Comparison of ENCODE assay signal across 1 cellular context in genomic region chr4:141126769-141127168, GRCh38.
TF ChIP-seq lines count a peak whose summit lies in the region.

No MANE protein-coding gene starts in this region.

TF ChIP-seq in SK-N-SH, 30 proteins besides CTCF, POLR2A, EP300 and RAD21 (continued from another document):
- TF ChIP-seq GATA2 (CRISPR knock-in tag; IDR thresholded peaks at IDR 0.05) = no peak
- TF ChIP-seq NRF1 (IDR thresholded peaks at IDR 0.05; ENCODE audit: low read depth, low read length) = no peak
- no peak for TF ChIP-seq POLR2AphosphoS5 (IDR thresholded peaks at IDR 0.05; ENCODE audit: low read depth, low read length)
- TF ChIP-seq ZBTB33 (IDR thresholded peaks at IDR 0.05; ENCODE audit: borderline replicate concordance, low read depth) = no peak
- TF ChIP-seq RXRA (IDR thresholded peaks at IDR 0.05; ENCODE audit: borderline replicate concordance, low read depth) = no peak
